ENCODE assay signal across 8 cellular contexts in the genomic region with DNA sequence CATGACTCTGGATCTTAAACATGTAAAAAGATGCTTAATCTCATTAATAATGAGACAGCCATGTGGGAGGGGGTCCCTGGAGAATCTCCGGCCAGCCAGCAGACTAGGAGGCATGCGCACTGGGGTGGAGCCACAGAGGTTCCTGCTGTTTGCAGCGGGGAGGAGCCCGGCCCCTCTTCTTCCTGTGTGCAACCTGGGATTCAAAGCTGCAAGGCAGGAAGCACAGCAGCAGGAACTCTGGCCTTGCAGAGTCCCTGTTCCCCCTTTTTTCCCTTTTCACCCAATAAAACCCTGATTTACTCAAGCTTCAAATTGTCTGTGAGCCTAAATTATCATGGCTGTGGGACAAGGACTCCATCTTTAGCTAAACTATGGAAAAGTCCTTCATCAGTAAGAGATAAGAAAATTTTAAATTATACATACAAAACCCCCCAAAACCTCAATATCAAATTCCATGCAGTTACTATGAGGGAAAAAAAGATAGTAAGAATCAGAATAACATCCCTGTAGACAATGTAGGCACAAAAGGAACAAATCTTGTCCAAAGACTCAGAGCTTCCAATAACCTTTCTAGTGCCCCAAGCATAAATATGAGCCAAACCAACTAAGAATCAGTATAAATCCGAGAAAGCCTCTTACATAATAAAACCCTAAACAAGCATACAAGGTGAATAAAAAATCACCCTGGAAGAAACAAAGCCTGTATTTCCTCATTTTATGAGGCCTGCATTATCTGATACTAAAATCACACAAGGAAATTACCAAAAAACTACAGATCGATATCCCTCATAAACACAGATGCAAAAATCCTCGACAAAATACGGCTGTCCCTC. TPM values are rescaled to one million over a fixed set of nuclear protein-coding genes. Genes with fewer than 3 reads are reported as not detected.
DNase-seq lines count a peak whose midpoint lies in the region; ATAC-seq and TF ChIP-seq lines count a peak whose summit lies in the region.

No MANE protein-coding gene starts in this region.

- ATAC-seq in HG03103 (IDR thresholded peaks at IDR 0.05; ENCODE audit: low read depth, unreplicated experiment) (peak; percentile 78), GM18519 (IDR thresholded peaks at IDR 0.05; ENCODE audit: low FRiP score, unreplicated experiment) (no peak)

- no peak for TF ChIP-seq POLR2A in erythroblast (IDR thresholded peaks at IDR 0.05; ENCODE audit: low read length)

- H3K27me3 Mint-ChIP-seq in T-helper 2 cell treated with Interferon-gamma antibody and Interleukin-4, amounts not matched to agents 5 μg/mL and 100 μg/mL, for 36 hours (ENCODE audit: low read depth), result no peaks in the 10 kb centered on the region

- peak overlapping the region; percentile 41 for H3K4me3 Mint-ChIP-seq in T-helper 2 cell treated with Interferon-gamma antibody and Interleukin-4, amounts not matched to agents 5 μg/mL and 100 μg/mL, for 36 hours

- H3K9me3 Mint-ChIP-seq in T-helper 2 cell treated with Interferon-gamma antibody and Interleukin-4, amounts not matched to agents 5 μg/mL and 100 μg/mL, for 36 hours, result no peaks in the 10 kb centered on the region

- no peak for DNase-seq in T-helper 2 cell treated with Interferon-gamma antibody and Interleukin-4, amounts not matched to agents 5 μg/mL and 100 μg/mL, for 36 hours (ENCODE audit: low spot score)
- no peak for DNase-seq in T-helper 2 cell
- DNase-seq in SKM-1 treated with dmso at 0.1 percent for 144 hours (lab: John Stamatoyannopoulos, UW; ENCODE audit: unreplicated experiment), result peak; percentile 47
- peak; percentile 8 to 11 for DNase-seq in erythroblast (lab: John Stamatoyannopoulos, UW)
- DNase-seq in myocyte (ENCODE audit: low read depth), result peak; percentile 57
- no peak for DNase-seq in medulla oblongata (ENCODE audit: extremely low spot score)

- no peak overlapping the region for H3K27ac Mint-ChIP-seq in T-helper 2 cell treated with Interferon-gamma antibody and Interleukin-4, amounts not matched to agents 5 μg/mL and 100 μg/mL, for 36 hours

- H3K36me3 Mint-ChIP-seq in T-helper 2 cell treated with Interferon-gamma antibody and Interleukin-4, amounts not matched to agents 5 μg/mL and 100 μg/mL, for 36 hours (ENCODE audit: low read depth), result no peaks in the 10 kb centered on the region

- H3K4me1 Mint-ChIP-seq in T-helper 2 cell treated with Interferon-gamma antibody and Interleukin-4, amounts not matched to agents 5 μg/mL and 100 μg/mL, for 36 hours (ENCODE audit: low read depth), result peaks cover 9% of the 10 kb centered on the region

RNA-seq across cellular contexts. Expression of a gene that starts 12.1 kb away (rescaled TPM):
- total RNA-seq in myocyte, result 55.5 and 61.6 TPM in 2 replicates
- 40.7 TPM for polyA plus RNA-seq in myocyte (2012)

RNA-seq across cellular contexts. Expression of a gene that starts 43.3 kb away (rescaled TPM):
- 8.2 and 15.0 TPM in 2 replicates for total RNA-seq in myocyte
- 5.8 TPM for polyA plus RNA-seq in myocyte (2012)

Comparison
In these comparisons a context has a peak if more than half of its experiments do, and no peak if none do; other contexts are left out.
1. DNase-seq: peak in SKM-1 treated with dmso at 0.1 percent for 144 hours (single experiment), erythroblast (2 of 2) and myocyte (single experiment); none in T-helper 2 cell treated with Interferon-gamma antibody and Interleukin-4, amounts not matched to agents 5 μg/mL and 100 μg/mL, for 36 hours (single experiment), T-helper 2 cell (0 of 5) and medulla oblongata (single experiment).